ENCODE assay signal across 1 cellular context in genomic region chr22:36365020-36365411, GRCh38.
A peak's percentile ranks its signal among the peaks of the same experiment; 100 is the strongest.
TF ChIP-seq lines count a peak whose summit lies in the region.

No MANE protein-coding gene starts in this region.

TF ChIP-seq in HEK293, 187 proteins besides CTCF, POLR2A, EP300 and RAD21 (continued from another document and continues in another):
- TF ChIP-seq ZNF362 (tag by site-specific recombination; IDR thresholded peaks at IDR 0.05) (no peak), ZNF501 (tag by site-specific recombination; IDR thresholded peaks at IDR 0.05) (no peak), ZNF629 (tag by site-specific recombination; IDR thresholded peaks at IDR 0.05) (peak; percentile 100), ZNF280C (tag by site-specific recombination; IDR thresholded peaks at IDR 0.05) (no peak), ZNF549 (tag by site-specific recombination; IDR thresholded peaks at IDR 0.05) (no peak), ZBTB49 (tag by site-specific recombination; IDR thresholded peaks at IDR 0.05; ENCODE audit: low read depth) (no peak), ZNF266 (tag by site-specific recombination; IDR thresholded peaks at IDR 0.05; ENCODE audit: low read depth) (no peak), GLIS2 (tag by site-specific recombination; IDR thresholded peaks at IDR 0.05) (peak; percentile 66), ZNF76 (tag by site-specific recombination; IDR thresholded peaks at IDR 0.05; ENCODE audit: borderline replicate concordance, low read depth) (no peak), ZNF24 (tag by site-specific recombination; IDR thresholded peaks at IDR 0.05) (peak; percentile 46; the same call in 1 of the 2 replicates), ZNF560 (tag by site-specific recombination; IDR thresholded peaks at IDR 0.05; ENCODE audit: borderline replicate concordance) (no peak), ZNF747 (tag by site-specific recombination; IDR thresholded peaks at IDR 0.05) (no peak), ZNF148 (tag by site-specific recombination; IDR thresholded peaks at IDR 0.05; ENCODE audit: borderline replicate concordance) (no peak), ZFP69B (tag by site-specific recombination; IDR thresholded peaks at IDR 0.05) (no peak), ZSCAN16 (tag by site-specific recombination; IDR thresholded peaks at IDR 0.05) (no peak), ZNF274 (IDR thresholded peaks at IDR 0.05; ENCODE audit: low read length) (no peak), ZNF274 (tag by site-specific recombination; IDR thresholded peaks at IDR 0.05; ENCODE audit: borderline replicate concordance) (no peak), ZNF404 (tag by site-specific recombination; IDR thresholded peaks at IDR 0.05) (no peak), ZNF626 (tag by site-specific recombination; IDR thresholded peaks at IDR 0.05) (no peak), ZNF558 (tag by site-specific recombination; IDR thresholded peaks at IDR 0.05) (0 out of 2 replicates have a peak, but pooled peaks have one; percentile 46), ZNF48 (tag by site-specific recombination; IDR thresholded peaks at IDR 0.05) (no peak), ZNF645 (tag by site-specific recombination; IDR thresholded peaks at IDR 0.05) (no peak), ZNF239 (tag by site-specific recombination; IDR thresholded peaks at IDR 0.05) (no peak), BCL11A (tag by site-specific recombination; IDR thresholded peaks at IDR 0.05; ENCODE audit: low read depth) (peak; percentile 75; the same call in 1 of the 2 replicates), KLF7 (tag by site-specific recombination; IDR thresholded peaks at IDR 0.05; ENCODE audit: borderline replicate concordance) (no peak), ZNF701 (tag by site-specific recombination; IDR thresholded peaks at IDR 0.05) (no peak), ZNF184 (tag by site-specific recombination; IDR thresholded peaks at IDR 0.05) (peak; percentile 79; the same call in 1 of the 2 replicates), ZNF555 (tag by site-specific recombination; conservative IDR thresholded peaks at IDR 0.05) (no peak), KLF8 (tag by site-specific recombination; IDR thresholded peaks at IDR 0.05) (peak; percentile 65; the same call in 1 of the 2 replicates), ZNF792 (tag by site-specific recombination; IDR thresholded peaks at IDR 0.05) (no peak), MEIS1 (CRISPR knock-in tag; IDR thresholded peaks at IDR 0.05; ENCODE audit: borderline replicate concordance) (no peak), ZNF785 (tag by site-specific recombination; IDR thresholded peaks at IDR 0.05) (no peak), KLF9 (tag by site-specific recombination; IDR thresholded peaks at IDR 0.05; ENCODE audit: low read depth) (no peak), ZNF776 (tag by site-specific recombination; IDR thresholded peaks at IDR 0.05; ENCODE audit: borderline replicate concordance) (no peak), ZNF518A (tag by site-specific recombination; conservative IDR thresholded peaks at IDR 0.05; ENCODE audit: low read depth) (no peak), ZNF19 (tag by site-specific recombination; IDR thresholded peaks at IDR 0.05; ENCODE audit: low read depth) (no peak), PBX3 (CRISPR knock-in tag; IDR thresholded peaks at IDR 0.05) (no peak), ZNF530 (tag by site-specific recombination; IDR thresholded peaks at IDR 0.05; ENCODE audit: low read depth) (no peak), ZNF366 (tag by site-specific recombination; conservative IDR thresholded peaks at IDR 0.05) (peak; percentile 36; the same call in 1 of the 2 replicates), TCF7L2 (IDR thresholded peaks at IDR 0.05; ENCODE audit: borderline replicate concordance, low read depth, low read length) (no peak), ZSCAN23 (tag by site-specific recombination; IDR thresholded peaks at IDR 0.05) (0 out of 2 replicates have a peak, but pooled peaks have one; percentile 8), ZNF830 (tag by site-specific recombination; IDR thresholded peaks at IDR 0.05; ENCODE audit: low read depth) (no peak), YY2 (tag by site-specific recombination; IDR thresholded peaks at IDR 0.05) (no peak), SCRT2 (tag by site-specific recombination; IDR thresholded peaks at IDR 0.05) (no peak), ZNF600 (tag by site-specific recombination; IDR thresholded peaks at IDR 0.05) (peak; percentile 96), ZNF768 (tag by site-specific recombination; IDR thresholded peaks at IDR 0.05) (no peak), ZNF391 (tag by site-specific recombination; IDR thresholded peaks at IDR 0.05; ENCODE audit: borderline replicate concordance, low read depth) (no peak), ZBTB8A (tag by site-specific recombination; IDR thresholded peaks at IDR 0.05) (no peak), GLI4 (tag by site-specific recombination; IDR thresholded peaks at IDR 0.05) (no peak), ZBTB21 (tag by site-specific recombination; IDR thresholded peaks at IDR 0.05) (peak; percentile 99), ZFP37 (tag by site-specific recombination; IDR thresholded peaks at IDR 0.05) (no peak), ZNF423 (tag by site-specific recombination; IDR thresholded peaks at IDR 0.05) (no peak), ZNF624 (tag by site-specific recombination; IDR thresholded peaks at IDR 0.05) (no peak), ZNF596 (tag by site-specific recombination; IDR thresholded peaks at IDR 0.05) (no peak), ZNF157 (tag by site-specific recombination; IDR thresholded peaks at IDR 0.05) (no peak), ZBTB26 (tag by site-specific recombination; optimal IDR thresholded peaks at IDR 0.05) (no peak), TRIM28 (IDR thresholded peaks at IDR 0.05; ENCODE audit: borderline replicate concordance, low read length) (no peak)
